ENCODE assay signal across 14 cellular contexts in genomic region chr3:148158210-148158609, GRCh38.
DNase-seq lines count a peak whose midpoint lies in the region; ATAC-seq and TF ChIP-seq lines count a peak whose summit lies in the region.
"Had no signal": no experiment of that assay in that cellular context is flagged by ENCODE, and none has a peak within 500 bp of the region (broad histone marks: within the 10 kb centered on the region; RNA-seq: fewer than 3 reads in every experiment).

No MANE protein-coding gene starts in this region.

- DNase-seq in HFF-Myc (ENCODE audit: extremely low read depth, low read depth): peak; percentile 65
- DNase-seq in SK-N-MC (ENCODE audit: low read depth, low spot score): no peak
- DNase-seq in foreskin fibroblast: peak; percentile 65 to 84
- peak; percentile 63 for DNase-seq in stromal cell of bone marrow (ENCODE audit: low read depth)
- no peak for DNase-seq in sigmoid colon
- DNase-seq in germinal center (ENCODE audit: low spot score): no peak
- DNase-seq: GF-D8; KG1; naive thymus-derived CD4-positive, alpha-beta T cell; stimulated activated CD4-positive, alpha-beta T cell treated with anti-CD3 and anti-CD28 coated beads, Interleukin-4, amount 100 ng/mL, for 1 hour; T-helper 1 cell had no signal

- no peak for TF ChIP-seq EP300 in sigmoid colon (IDR thresholded peaks at IDR 0.05)

- H3K27me3 ChIP-seq in sigmoid colon: no peaks in the 10 kb centered on the region
- H3K27me3 ChIP-seq: suprapubic skin had no signal

- 79 to 80% methylated on average over 3 of the region's 3 CpGs for WGBS in sigmoid colon, 2 donors

- TF ChIP-seq CTCF in HFF-Myc (IDR thresholded peaks at IDR 0.05; ENCODE audit: low read depth, low read length, missing control alignments): no peak
- no peak for TF ChIP-seq CTCF in foreskin fibroblast (IDR thresholded peaks at IDR 0.05; ENCODE audit: low read depth, low read length)
- TF ChIP-seq CTCF in sigmoid colon (IDR thresholded peaks at IDR 0.05): no peak

- no peak for TF ChIP-seq POLR2A in sigmoid colon (IDR thresholded peaks at IDR 0.05)

- ATAC-seq in GM19035 (IDR thresholded peaks at IDR 0.05; ENCODE audit: unreplicated experiment) (no peak), GM19452 (IDR thresholded peaks at IDR 0.05; ENCODE audit: unreplicated experiment) (no peak)
- ATAC-seq: naive thymus-derived CD4-positive, alpha-beta T cell had no signal

- no peak overlapping the region for H3K4me3 ChIP-seq in HFF-Myc (replicated peaks; ENCODE audit: low read depth, low read length)
- H3K4me3 ChIP-seq in SK-N-MC: 0 out of 2 replicates have a peak overlapping the region, but pooled peaks have one; percentile 19
- H3K4me3 ChIP-seq in foreskin fibroblast (ENCODE audit: low read depth in 1 of 2, low read length in 2 of 2): no peak overlapping the region
- no peak overlapping the region for H3K4me3 ChIP-seq in sigmoid colon
- H3K4me3 ChIP-seq: suprapubic skin had no signal

- H3K27ac ChIP-seq in SK-N-MC (no peak overlapping the region), sigmoid colon (no peak overlapping the region)
- H3K27ac ChIP-seq: suprapubic skin had no signal

- intact Hi-C loops in sigmoid colon (cut with DNase I): no loop called here

- no peaks in the 10 kb centered on the region for H3K4me1 ChIP-seq in sigmoid colon
- H3K4me1 ChIP-seq: suprapubic skin had no signal

- no peaks in the 10 kb centered on the region for H3K9me3 ChIP-seq in SK-N-MC (ENCODE audit: low read depth, low read length)
- no peaks in the 10 kb centered on the region for H3K9me3 ChIP-seq in sigmoid colon
- H3K9me3 ChIP-seq: suprapubic skin had no signal

- no peak overlapping the region for H3K9ac ChIP-seq in SK-N-MC (ENCODE audit: insufficient read length)

- H3K36me3 ChIP-seq in SK-N-MC (ENCODE audit: insufficient read depth, low read length) (no peaks in the 10 kb centered on the region), sigmoid colon (no peaks in the 10 kb centered on the region)
- H3K36me3 ChIP-seq: suprapubic skin had no signal

Comparison
In these comparisons a context has a peak if more than half of its experiments do, and no peak if none do; other contexts are left out.
1. DNase-seq: peak in HFF-Myc (single experiment), foreskin fibroblast (2 of 2) and stromal cell of bone marrow (single experiment); none in SK-N-MC (single experiment), sigmoid colon (single experiment) and germinal center (single experiment).